ENCODE assay signal across 6 cellular contexts in genomic region chr19:17243340-17243853, GRCh38. TPM values are rescaled to one million over a fixed set of nuclear protein-coding genes. Genes with fewer than 3 reads are reported as not detected.
DNase-seq lines count a peak whose midpoint lies in the region; ATAC-seq and TF ChIP-seq lines count a peak whose summit lies in the region.

No MANE protein-coding gene starts in this region.

- POLR2A ChIA-PET in activated CD4-positive, alpha-beta T cell treated with anti-CD3 and anti-CD28 coated beads for 36 hours (lab: Charles Lee): interaction anchor here (1.2 kb wide), 1 partner anchor 24 kb away, joined by 5 read pairs; the partner anchor contains the start of gene BABAM1

- ATAC-seq in mucosa of descending colon: no peak
- no peak for ATAC-seq in stimulated activated naive B cell treated with anti-CD40 and anti-IgM and Interleukin-4, amounts not matched to agents 10 μg/mL and 1 μg/mL and 100 μg/mL, for 72 hours (replicated peaks)
- ATAC-seq in activated CD4-positive, alpha-beta T cell treated with anti-CD3 and anti-CD28 coated beads for 36 hours: no peak

- H3K27me3 Mint-ChIP-seq in stimulated activated naive B cell treated with anti-CD40 and anti-IgM and Interleukin-4, amounts not matched to agents 10 μg/mL and 1 μg/mL and 100 μg/mL, for 72 hours: no peaks in the 10 kb centered on the region
- H3K27me3 Mint-ChIP-seq in activated CD4-positive, alpha-beta T cell treated with anti-CD3 and anti-CD28 coated beads for 36 hours: peaks cover 2% of the 10 kb centered on the region

- H3K27ac Mint-ChIP-seq in stimulated activated naive B cell treated with anti-CD40 and anti-IgM and Interleukin-4, amounts not matched to agents 10 μg/mL and 1 μg/mL and 100 μg/mL, for 72 hours: no peak overlapping the region
- H3K27ac Mint-ChIP-seq in activated CD4-positive, alpha-beta T cell treated with anti-CD3 and anti-CD28 coated beads for 36 hours: no peak overlapping the region

- H3K36me3 Mint-ChIP-seq in stimulated activated naive B cell treated with anti-CD40 and anti-IgM and Interleukin-4, amounts not matched to agents 10 μg/mL and 1 μg/mL and 100 μg/mL, for 72 hours: peaks cover under 1 to 5% of the 10 kb centered on the region in 2 donors
- H3K36me3 Mint-ChIP-seq in activated CD4-positive, alpha-beta T cell treated with anti-CD3 and anti-CD28 coated beads for 36 hours (ENCODE audit: low read depth): no peaks in the 10 kb centered on the region

- intact Hi-C loops in mucosa of descending colon (cut with DNase I, micrococcal nuclease): no loop called here
- intact Hi-C loops in activated CD4-positive, alpha-beta T cell treated with anti-CD3 and anti-CD28 coated beads for 36 hours (cut with DNase I, micrococcal nuclease): no loop called here

- DNase-seq in adipocyte (ENCODE audit: low read depth) (peak; percentile 29), mucosa of descending colon (peak; percentile 55 to 70 (median 65))
- DNase-seq in stimulated activated naive B cell treated with anti-CD40 and anti-IgM and Interleukin-4, amounts not matched to agents 10 μg/mL and 1 μg/mL and 100 μg/mL, for 72 hours: no peak
- no peak for DNase-seq in activated CD4-positive, alpha-beta T cell treated with anti-CD3 and anti-CD28 coated beads for 36 hours
- DNase-seq in stimulated activated CD4-positive, alpha-beta T cell treated with anti-CD3 and anti-CD28 coated beads, Interleukin-4, amount 100 ng/mL, for 1 hour: no peak

- peak overlapping the region; percentile 96 for H3K9ac ChIP-seq in adipocyte (ENCODE audit: low read length)

- H3K4me3 Mint-ChIP-seq in stimulated activated naive B cell treated with anti-CD40 and anti-IgM and Interleukin-4, amounts not matched to agents 10 μg/mL and 1 μg/mL and 100 μg/mL, for 72 hours: no peak overlapping the region
- H3K4me3 Mint-ChIP-seq in activated CD4-positive, alpha-beta T cell treated with anti-CD3 and anti-CD28 coated beads for 36 hours: no peak overlapping the region

- H3K9me3 ChIP-seq in adipocyte (ENCODE audit: control insufficient read depth, low read length): no peaks in the 10 kb centered on the region
- H3K9me3 ChIP-seq in mucosa of descending colon: no peaks in the 10 kb centered on the region

- H3K4me1 ChIP-seq in adipocyte (ENCODE audit: control insufficient read depth, insufficient read depth, low read length): peaks cover 45% of the 10 kb centered on the region
- H3K4me1 ChIP-seq in mucosa of descending colon (ENCODE audit: low read depth): peaks cover 52% of the 10 kb centered on the region

- H3K9me3 Mint-ChIP-seq in stimulated activated naive B cell treated with anti-CD40 and anti-IgM and Interleukin-4, amounts not matched to agents 10 μg/mL and 1 μg/mL and 100 μg/mL, for 72 hours: no peaks in the 10 kb centered on the region
- H3K9me3 Mint-ChIP-seq in activated CD4-positive, alpha-beta T cell treated with anti-CD3 and anti-CD28 coated beads for 36 hours (ENCODE audit: low read depth): no peaks in the 10 kb centered on the region

- CTCF ChIA-PET in activated CD4-positive, alpha-beta T cell treated with anti-CD3 and anti-CD28 coated beads for 36 hours (lab: Charles Lee): interaction anchor here (0.6 to 2.5 kb wide), 3 partner anchors 17 to 150 kb away, joined by 3 to 8 read pairs (median 4); no protein-coding TSS in a partner anchor

- H3K27me3 ChIP-seq in adipocyte (replicated peaks; ENCODE audit: control insufficient read depth, insufficient read depth, low read length): no peaks in the 10 kb centered on the region

- H3K4me3 ChIP-seq in adipocyte (ENCODE audit: low read length) (peak overlapping the region; percentile 96), mucosa of descending colon (peak overlapping the region; percentile 81)

- H3K36me3 ChIP-seq in adipocyte (ENCODE audit: control insufficient read depth, insufficient read depth, low read length, severe bottlenecking) (peaks cover 15% of the 10 kb centered on the region), mucosa of descending colon (ENCODE audit: low read depth) (no peaks in the 10 kb centered on the region)

- TF ChIP-seq CTCF in C4-2B (conservative IDR thresholded peaks at IDR 0.05) (no peak), mucosa of descending colon (IDR thresholded peaks at IDR 0.05) (no peak)

- peak overlapping the region; percentile 98 for H3K27ac ChIP-seq in C4-2B

- peaks cover 21 to 23% of the 10 kb centered on the region in 2 donors for H3K4me1 Mint-ChIP-seq in stimulated activated naive B cell treated with anti-CD40 and anti-IgM and Interleukin-4, amounts not matched to agents 10 μg/mL and 1 μg/mL and 100 μg/mL, for 72 hours
- H3K4me1 Mint-ChIP-seq in activated CD4-positive, alpha-beta T cell treated with anti-CD3 and anti-CD28 coated beads for 36 hours: peaks cover 5% of the 10 kb centered on the region

RNA-seq across cellular contexts. Expression of gene NR2F6, which starts 2.3 kb away (rescaled TPM):
- total RNA-seq in mucosa of descending colon: 100 to 1,000 TPM; 103 to 157 (median 140) TPM
- total RNA-seq in activated CD4-positive, alpha-beta T cell treated with anti-CD3 and anti-CD28 coated beads for 36 hours: 1 to 10 TPM; 7.4 to 7.9 TPM

RNA-seq across cellular contexts. Expression of gene OCEL1, which starts 17.4 kb away (rescaled TPM):
- 100 to 1,000 TPM in 1 of 3 donors, 10 to 100 TPM in 2; 38.1 to 105 (median 58.4) TPM for total RNA-seq in mucosa of descending colon
- total RNA-seq in activated CD4-positive, alpha-beta T cell treated with anti-CD3 and anti-CD28 coated beads for 36 hours: 10 to 100 TPM; 10.9 to 11.7 TPM

RNA-seq across cellular contexts. Expression of gene USHBP1, which starts 21.1 kb away (rescaled TPM):
- total RNA-seq in mucosa of descending colon: 1 to 10 TPM in 2 of 3 donors, under 1 TPM in 1; 0.52 to 2.6 (median 2.2) TPM
- total RNA-seq in activated CD4-positive, alpha-beta T cell treated with anti-CD3 and anti-CD28 coated beads for 36 hours: under 1 TPM in 1 of 2 experiments, not detected in 1; 0.11 TPM

RNA-seq across cellular contexts. Expression of gene BABAM1, which starts 23.8 kb away (rescaled TPM):
- total RNA-seq in mucosa of descending colon: 10 to 100 TPM; 64.6 to 80.3 (median 76.2) TPM
- total RNA-seq in activated CD4-positive, alpha-beta T cell treated with anti-CD3 and anti-CD28 coated beads for 36 hours: 100 to 1,000 TPM; 109 to 132 TPM

RNA-seq across cellular contexts. Expression of gene USE1, which starts 28.2 kb away (rescaled TPM):
- 10 to 100 TPM; 17.4 to 31.2 (median 28.0) TPM for total RNA-seq in mucosa of descending colon
- total RNA-seq in activated CD4-positive, alpha-beta T cell treated with anti-CD3 and anti-CD28 coated beads for 36 hours: 10 to 100 TPM; 22.6 to 24.5 TPM

Comparison
In these comparisons a context has a peak if more than half of its experiments do, and no peak if none do; other contexts are left out.
1. DNase-seq: peak in adipocyte (single experiment) and mucosa of descending colon (3 of 3); none in stimulated activated naive B cell treated with anti-CD40 and anti-IgM and Interleukin-4, amounts not matched to agents 10 μg/mL and 1 μg/mL and 100 μg/mL, for 72 hours (single experiment), activated CD4-positive, alpha-beta T cell treated with anti-CD3 and anti-CD28 coated beads for 36 hours (single experiment) and stimulated activated CD4-positive, alpha-beta T cell treated with anti-CD3 and anti-CD28 coated beads, Interleukin-4, amount 100 ng/mL, for 1 hour (single experiment).
2. RNA of gene NR2F6, which starts 2.3 kb away (total RNA-seq): 103 to 157 TPM in mucosa of descending colon; 7.4 to 7.9 TPM in activated CD4-positive, alpha-beta T cell treated with anti-CD3 and anti-CD28 coated beads for 36 hours; every median in the first group is over 10 times any median in the second.